In genomic region chr4:4422856-4423485, GRCh38 we compare ENCODE assay signal across 18 cellular contexts. TPM values are rescaled to one million over a fixed set of nuclear protein-coding genes. Genes with fewer than 3 reads are reported as not detected.
DNase-seq lines count a peak whose midpoint lies in the region; ATAC-seq and TF ChIP-seq lines count a peak whose summit lies in the region.
"Had no signal": no experiment of that assay in that cellular context is flagged by ENCODE, and none has a peak within 500 bp of the region (broad histone marks: within the 10 kb centered on the region; RNA-seq: fewer than 3 reads in every experiment).

No MANE protein-coding gene starts in this region.

- peaks cover 11% of the 10 kb centered on the region for H3K36me3 ChIP-seq in CD8-positive, alpha-beta T cell (ENCODE audit: insufficient read depth, low read length)

- no peak for ATAC-seq in CD8-positive, alpha-beta T cell
- no peak for ATAC-seq in WTC11
- ATAC-seq: A549 had no signal

- peak overlapping the region; percentile 10 for H3K27ac Mint-ChIP-seq in CD8-positive, alpha-beta T cell
- H3K27ac Mint-ChIP-seq in WTC11: 0 out of 2 replicates have a peak overlapping the region, but pooled peaks have one; percentile 4

- H3K9me3 ChIP-seq in CD8-positive, alpha-beta T cell (ENCODE audit: low read length): no peaks in the 10 kb centered on the region
- H3K9me3 ChIP-seq: A549, Caco-2, HAP-1 had no signal

- no peaks in the 10 kb centered on the region for H3K9me3 Mint-ChIP-seq in CD8-positive, alpha-beta T cell
- no peaks in the 10 kb centered on the region for H3K9me3 Mint-ChIP-seq in WTC11
- H3K9me3 Mint-ChIP-seq: CD14-positive monocyte had no signal

- CTCF ChIA-PET in CD8-positive, alpha-beta T cell (lab: Charles Lee): interaction anchor here (1.2 to 12.3 kb wide), 2 partner anchors 12 to 163 kb away, joined by 3 to 136 read pairs; no protein-coding TSS in a partner anchor
- CTCF ChIA-PET in WTC11 (lab: Charles Lee): interaction anchor here (1.5 to 2.1 kb wide), 2 partner anchors 18 to 38 kb away, joined by 4 to 11 read pairs; no protein-coding TSS in a partner anchor

- H3K36me3 Mint-ChIP-seq in CD8-positive, alpha-beta T cell: peaks cover 65% of the 10 kb centered on the region
- H3K36me3 Mint-ChIP-seq in WTC11: peaks cover 33% of the 10 kb centered on the region

- H3K27me3 ChIP-seq in CD8-positive, alpha-beta T cell (ENCODE audit: insufficient read depth, low read length): no peaks in the 10 kb centered on the region

- peaks cover 22% of the 10 kb centered on the region for H3K4me1 Mint-ChIP-seq in CD8-positive, alpha-beta T cell (ENCODE audit: low read depth)
- peaks cover 49% of the 10 kb centered on the region for H3K4me1 Mint-ChIP-seq in WTC11
- H3K4me1 Mint-ChIP-seq: CD14-positive monocyte had no signal

- H3K4me3 ChIP-seq in CD8-positive, alpha-beta T cell (ENCODE audit: low read depth, low read length): no peak overlapping the region
- H3K4me3 ChIP-seq: A549, HAP-1 had no signal

- DNase-seq in NCI-H345 (lab: John Stamatoyannopoulos, UW): peak; percentile 12
- DNase-seq in NCI-H345 treated with DMSO at 0.1 percent for 48 hours (lab: John Stamatoyannopoulos, UW; ENCODE audit: unreplicated experiment): no peak
- DNase-seq in CD8-positive, alpha-beta T cell: peak in 1 of 7 experiments; percentile 35
- DNase-seq in WTC11 (ENCODE audit: low spot score): no peak
- DNase-seq in mesenteric fat pad (ENCODE audit: low spot score): peak; percentile 60
- no peak for DNase-seq in KG1 (lab: John Stamatoyannopoulos, UW)
- no peak for DNase-seq in stimulated activated CD4-positive, alpha-beta T cell treated with anti-CD3 and anti-CD28 coated beads, Interleukin-4, amount 100 ng/mL, for 24 hours
- DNase-seq: Caco-2, DMS53, Karpas-422, MM.1S, NCI-H1930, NCI-H446, SIG-M5 had no signal

- POLR2A ChIA-PET in CD8-positive, alpha-beta T cell (lab: Charles Lee): no interaction called here
- POLR2A ChIA-PET in WTC11 (lab: Charles Lee): no interaction called here

- no peak for TF ChIP-seq CTCF in CD8-positive, alpha-beta T cell (IDR thresholded peaks at IDR 0.05)
- TF ChIP-seq CTCF in WTC11 (IDR thresholded peaks at IDR 0.05): no peak

- H3K27me3 Mint-ChIP-seq in CD8-positive, alpha-beta T cell (ENCODE audit: low read depth): no peaks in the 10 kb centered on the region
- no peaks in the 10 kb centered on the region for H3K27me3 Mint-ChIP-seq in WTC11 (ENCODE audit: low read depth)

- H3K27ac ChIP-seq in CD8-positive, alpha-beta T cell (ENCODE audit: low read depth, low read length): no peak overlapping the region
- H3K27ac ChIP-seq: A549 had no signal

- H3K4me1 ChIP-seq in CD8-positive, alpha-beta T cell (ENCODE audit: insufficient read depth, low read length): peaks cover 13% of the 10 kb centered on the region
- H3K4me1 ChIP-seq: A549, Caco-2 had no signal

- intact Hi-C loops in CD8-positive, alpha-beta T cell (cut with DNase I, micrococcal nuclease): no loop called here

- no peak overlapping the region for H3K4me3 Mint-ChIP-seq in CD8-positive, alpha-beta T cell
- no peak overlapping the region for H3K4me3 Mint-ChIP-seq in WTC11
- H3K4me3 Mint-ChIP-seq: CD14-positive monocyte had no signal

TF ChIP-seq in WTC11, 78 proteins besides CTCF, POLR2A, EP300 and RAD21:
- TF ChIP-seq ESRRA (CRISPR knock-in tag; IDR thresholded peaks at IDR 0.05; ENCODE audit: borderline replicate concordance) (no peak), JUN (CRISPR knock-in tag; IDR thresholded peaks at IDR 0.05) (no peak), ZNF121 (CRISPR knock-in tag; IDR thresholded peaks at IDR 0.05) (no peak), NFE2L1 (CRISPR knock-in tag; IDR thresholded peaks at IDR 0.05) (no peak), ZNF396 (CRISPR knock-in tag; IDR thresholded peaks at IDR 0.05; ENCODE audit: borderline replicate concordance) (no peak), MLX (CRISPR knock-in tag; IDR thresholded peaks at IDR 0.05) (no peak), MXD4 (CRISPR knock-in tag; IDR thresholded peaks at IDR 0.05; ENCODE audit: borderline replicate concordance) (no peak)
- TF ChIP-seq, protein P1, sequence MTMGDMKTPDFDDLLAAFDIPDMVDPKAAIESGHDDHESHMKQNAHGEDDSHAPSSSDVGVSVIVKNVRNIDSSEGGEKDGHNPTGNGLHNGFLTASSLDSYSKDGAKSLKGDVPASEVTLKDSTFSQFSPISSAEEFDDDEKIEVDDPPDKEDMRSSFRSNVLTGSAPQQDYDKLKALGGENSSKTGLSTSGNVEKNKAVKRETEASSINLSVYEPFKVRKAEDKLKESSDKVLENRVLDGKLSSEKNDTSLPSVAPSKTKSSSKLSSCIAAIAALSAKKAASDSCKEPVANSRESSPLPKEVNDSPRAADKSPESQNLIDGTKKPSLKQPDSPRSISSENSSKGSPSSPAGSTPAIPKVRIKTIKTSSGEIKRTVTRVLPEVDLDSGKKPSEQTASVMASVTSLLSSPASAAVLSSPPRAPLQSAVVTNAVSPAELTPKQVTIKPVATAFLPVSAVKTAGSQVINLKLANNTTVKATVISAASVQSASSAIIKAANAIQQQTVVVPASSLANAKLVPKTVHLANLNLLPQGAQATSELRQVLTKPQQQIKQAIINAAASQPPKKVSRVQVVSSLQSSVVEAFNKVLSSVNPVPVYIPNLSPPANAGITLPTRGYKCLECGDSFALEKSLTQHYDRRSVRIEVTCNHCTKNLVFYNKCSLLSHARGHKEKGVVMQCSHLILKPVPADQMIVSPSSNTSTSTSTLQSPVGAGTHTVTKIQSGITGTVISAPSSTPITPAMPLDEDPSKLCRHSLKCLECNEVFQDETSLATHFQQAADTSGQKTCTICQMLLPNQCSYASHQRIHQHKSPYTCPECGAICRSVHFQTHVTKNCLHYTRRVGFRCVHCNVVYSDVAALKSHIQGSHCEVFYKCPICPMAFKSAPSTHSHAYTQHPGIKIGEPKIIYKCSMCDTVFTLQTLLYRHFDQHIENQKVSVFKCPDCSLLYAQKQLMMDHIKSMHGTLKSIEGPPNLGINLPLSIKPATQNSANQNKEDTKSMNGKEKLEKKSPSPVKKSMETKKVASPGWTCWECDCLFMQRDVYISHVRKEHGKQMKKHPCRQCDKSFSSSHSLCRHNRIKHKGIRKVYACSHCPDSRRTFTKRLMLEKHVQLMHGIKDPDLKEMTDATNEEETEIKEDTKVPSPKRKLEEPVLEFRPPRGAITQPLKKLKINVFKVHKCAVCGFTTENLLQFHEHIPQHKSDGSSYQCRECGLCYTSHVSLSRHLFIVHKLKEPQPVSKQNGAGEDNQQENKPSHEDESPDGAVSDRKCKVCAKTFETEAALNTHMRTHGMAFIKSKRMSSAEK (CRISPR knock-in tag; IDR thresholded peaks at IDR 0.05; ENCODE audit: borderline replicate concordance): no peak
- TF ChIP-seq, protein P2, sequence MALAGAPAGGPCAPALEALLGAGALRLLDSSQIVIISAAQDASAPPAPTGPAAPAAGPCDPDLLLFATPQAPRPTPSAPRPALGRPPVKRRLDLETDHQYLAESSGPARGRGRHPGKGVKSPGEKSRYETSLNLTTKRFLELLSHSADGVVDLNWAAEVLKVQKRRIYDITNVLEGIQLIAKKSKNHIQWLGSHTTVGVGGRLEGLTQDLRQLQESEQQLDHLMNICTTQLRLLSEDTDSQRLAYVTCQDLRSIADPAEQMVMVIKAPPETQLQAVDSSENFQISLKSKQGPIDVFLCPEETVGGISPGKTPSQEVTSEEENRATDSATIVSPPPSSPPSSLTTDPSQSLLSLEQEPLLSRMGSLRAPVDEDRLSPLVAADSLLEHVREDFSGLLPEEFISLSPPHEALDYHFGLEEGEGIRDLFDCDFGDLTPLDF (CRISPR knock-in tag; IDR thresholded peaks at IDR 0.05): no peak
- TF ChIP-seq, protein P3, sequence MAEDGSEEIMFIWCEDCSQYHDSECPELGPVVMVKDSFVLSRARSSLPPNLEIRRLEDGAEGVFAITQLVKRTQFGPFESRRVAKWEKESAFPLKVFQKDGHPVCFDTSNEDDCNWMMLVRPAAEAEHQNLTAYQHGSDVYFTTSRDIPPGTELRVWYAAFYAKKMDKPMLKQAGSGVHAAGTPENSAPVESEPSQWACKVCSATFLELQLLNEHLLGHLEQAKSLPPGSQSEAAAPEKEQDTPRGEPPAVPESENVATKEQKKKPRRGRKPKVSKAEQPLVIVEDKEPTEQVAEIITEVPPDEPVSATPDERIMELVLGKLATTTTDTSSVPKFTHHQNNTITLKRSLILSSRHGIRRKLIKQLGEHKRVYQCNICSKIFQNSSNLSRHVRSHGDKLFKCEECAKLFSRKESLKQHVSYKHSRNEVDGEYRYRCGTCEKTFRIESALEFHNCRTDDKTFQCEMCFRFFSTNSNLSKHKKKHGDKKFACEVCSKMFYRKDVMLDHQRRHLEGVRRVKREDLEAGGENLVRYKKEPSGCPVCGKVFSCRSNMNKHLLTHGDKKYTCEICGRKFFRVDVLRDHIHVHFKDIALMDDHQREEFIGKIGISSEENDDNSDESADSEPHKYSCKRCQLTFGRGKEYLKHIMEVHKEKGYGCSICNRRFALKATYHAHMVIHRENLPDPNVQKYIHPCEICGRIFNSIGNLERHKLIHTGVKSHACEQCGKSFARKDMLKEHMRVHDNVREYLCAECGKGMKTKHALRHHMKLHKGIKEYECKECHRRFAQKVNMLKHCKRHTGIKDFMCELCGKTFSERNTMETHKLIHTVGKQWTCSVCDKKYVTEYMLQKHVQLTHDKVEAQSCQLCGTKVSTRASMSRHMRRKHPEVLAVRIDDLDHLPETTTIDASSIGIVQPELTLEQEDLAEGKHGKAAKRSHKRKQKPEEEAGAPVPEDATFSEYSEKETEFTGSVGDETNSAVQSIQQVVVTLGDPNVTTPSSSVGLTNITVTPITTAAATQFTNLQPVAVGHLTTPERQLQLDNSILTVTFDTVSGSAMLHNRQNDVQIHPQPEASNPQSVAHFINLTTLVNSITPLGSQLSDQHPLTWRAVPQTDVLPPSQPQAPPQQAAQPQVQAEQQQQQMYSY (CRISPR knock-in tag; IDR thresholded peaks at IDR 0.05): no peak

RNA-seq across cellular contexts. Expression of gene NSG1, which starts 36.1 kb away (rescaled TPM):
- 10 to 100 TPM; 14.2 to 15.8 TPM for total RNA-seq in CD8-positive, alpha-beta T cell
- 20.3 to 24.2 TPM (median 22.3 TPM) in 3 replicates for total RNA-seq in WTC11 (2021)
- total RNA-seq in mesenteric fat pad: 0.16 TPM
- total RNA-seq: RPMI7951 had no signal

Comparison
In these comparisons a context has a peak if more than half of its experiments do, and no peak if none do; other contexts are left out.
1. DNase-seq: peak in NCI-H345 (single experiment) and mesenteric fat pad (single experiment); none in NCI-H345 treated with DMSO at 0.1 percent for 48 hours (single experiment), WTC11 (single experiment), KG1 (single experiment) and stimulated activated CD4-positive, alpha-beta T cell treated with anti-CD3 and anti-CD28 coated beads, Interleukin-4, amount 100 ng/mL, for 24 hours (single experiment).
2. RNA of gene NSG1, which starts 36.1 kb away (total RNA-seq): 20.3 to 24.2 TPM in WTC11 and 14.2 to 15.8 TPM in CD8-positive, alpha-beta T cell; 0.16 TPM in mesenteric fat pad (single experiment); every median in the first group is over 10 times any median in the second.